1 cellular context compared by ENCODE assay signal in the genomic region with DNA sequence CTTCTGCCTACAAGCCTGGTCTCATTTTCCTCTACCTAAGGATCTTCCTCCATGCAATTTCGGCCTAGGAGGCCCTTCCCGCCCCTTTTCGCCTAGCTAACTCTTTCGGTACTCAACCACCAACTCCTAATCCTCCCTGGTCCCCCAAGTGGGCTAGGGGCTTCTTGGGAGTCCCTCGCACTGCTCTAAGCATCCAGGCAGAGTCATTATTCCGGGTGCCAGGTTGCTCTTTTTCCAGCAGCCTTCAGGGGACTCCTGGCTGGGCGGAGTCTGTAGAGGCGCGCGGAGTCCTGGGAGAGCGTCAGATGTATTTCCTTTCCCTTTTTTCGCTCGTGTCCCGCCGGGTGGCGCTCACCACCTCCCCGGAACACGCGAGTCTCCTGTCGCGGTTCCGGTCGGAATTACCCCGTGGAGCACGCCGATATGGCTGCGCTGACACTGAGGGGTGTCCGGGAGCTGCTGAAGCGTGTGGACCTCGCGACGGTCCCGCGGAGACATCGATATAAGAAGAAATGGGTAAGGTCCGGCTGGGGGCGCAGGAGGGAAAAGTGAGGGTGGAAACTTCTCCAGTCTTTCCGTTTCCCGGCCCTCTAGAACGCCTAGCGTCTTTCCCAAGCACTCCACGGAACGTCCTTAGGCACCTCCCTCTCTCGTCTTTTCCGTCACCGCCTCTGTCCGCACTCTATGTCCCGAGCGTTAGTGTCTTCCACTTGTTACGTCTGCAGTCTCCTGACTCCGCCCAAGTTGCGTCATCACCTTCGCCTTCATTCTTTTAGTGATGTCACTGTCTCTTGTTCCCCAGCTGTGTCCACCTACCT.
TF ChIP-seq lines count a peak whose summit lies in the region.

A gene (plus strand): TSS at position 404 of the 818 bp plus-strand sequence. CDS start 20 bp downstream, at position 424.

TF ChIP-seq in HepG2, 621 proteins besides CTCF, POLR2A, EP300 and RAD21 (continued from another document and continues in another):
- TF ChIP-seq, protein P1, sequence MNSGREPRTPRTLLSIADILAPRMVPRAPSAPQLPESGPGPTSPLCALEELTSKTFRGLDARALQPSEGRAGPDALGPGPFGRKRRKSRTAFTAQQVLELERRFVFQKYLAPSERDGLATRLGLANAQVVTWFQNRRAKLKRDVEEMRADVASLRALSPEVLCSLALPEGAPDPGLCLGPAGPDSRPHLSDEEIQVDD (CRISPR knock-in tag; IDR thresholded peaks at IDR 0.05; ENCODE audit: borderline replicate concordance) = peak; percentile 41; the same call in 1 of the 2 replicates
- TF ChIP-seq JARID2 (CRISPR knock-in tag; IDR thresholded peaks at IDR 0.05; ENCODE audit: insufficient replicate concordance) = no peak
- no peak for TF ChIP-seq ZKSCAN1 (IDR thresholded peaks at IDR 0.05; ENCODE audit: low read length)
- TF ChIP-seq CREB1 (IDR thresholded peaks at IDR 0.05) = peak; percentile 91
- TF ChIP-seq CREB1 (CRISPR knock-in tag; IDR thresholded peaks at IDR 0.05) = peak; percentile 76
- no peak for TF ChIP-seq IRX3 (CRISPR knock-in tag; IDR thresholded peaks at IDR 0.05; ENCODE audit: borderline replicate concordance, low read depth)
- TF ChIP-seq, protein P2, sequence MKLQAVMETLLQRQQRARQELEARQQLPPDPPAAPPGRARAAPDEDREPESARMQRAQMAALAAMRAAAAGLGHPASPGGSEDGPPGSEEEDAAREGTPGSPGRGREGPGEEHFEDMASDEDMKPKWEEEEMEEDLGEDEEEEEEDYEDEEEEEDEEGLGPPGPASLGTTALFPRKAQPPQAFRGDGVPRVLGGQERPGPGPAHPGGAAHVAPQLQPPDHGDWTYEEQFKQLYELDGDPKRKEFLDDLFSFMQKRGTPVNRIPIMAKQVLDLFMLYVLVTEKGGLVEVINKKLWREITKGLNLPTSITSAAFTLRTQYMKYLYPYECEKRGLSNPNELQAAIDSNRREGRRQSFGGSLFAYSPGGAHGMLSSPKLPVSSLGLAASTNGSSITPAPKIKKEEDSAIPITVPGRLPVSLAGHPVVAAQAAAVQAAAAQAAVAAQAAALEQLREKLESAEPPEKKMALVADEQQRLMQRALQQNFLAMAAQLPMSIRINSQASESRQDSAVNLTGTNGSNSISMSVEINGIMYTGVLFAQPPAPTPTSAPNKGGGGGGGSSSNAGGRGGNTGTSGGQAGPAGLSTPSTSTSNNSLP (IDR thresholded peaks at IDR 0.05; ENCODE audit: low read depth, low read length) = peak; percentile 42; the same call in 1 of the 2 replicates
- TF ChIP-seq, protein P3, sequence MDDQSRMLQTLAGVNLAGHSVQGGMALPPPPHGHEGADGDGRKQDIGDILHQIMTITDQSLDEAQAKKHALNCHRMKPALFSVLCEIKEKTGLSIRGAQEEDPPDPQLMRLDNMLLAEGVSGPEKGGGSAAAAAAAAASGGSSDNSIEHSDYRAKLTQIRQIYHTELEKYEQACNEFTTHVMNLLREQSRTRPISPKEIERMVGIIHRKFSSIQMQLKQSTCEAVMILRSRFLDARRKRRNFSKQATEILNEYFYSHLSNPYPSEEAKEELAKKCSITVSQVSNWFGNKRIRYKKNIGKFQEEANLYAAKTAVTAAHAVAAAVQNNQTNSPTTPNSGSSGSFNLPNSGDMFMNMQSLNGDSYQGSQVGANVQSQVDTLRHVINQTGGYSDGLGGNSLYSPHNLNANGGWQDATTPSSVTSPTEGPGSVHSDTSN (CRISPR knock-in tag; IDR thresholded peaks at IDR 0.05; ENCODE audit: borderline replicate concordance) = peak; percentile 77; the same call in 1 of the 2 replicates
- TF ChIP-seq SOX5 (CRISPR knock-in tag; IDR thresholded peaks at IDR 0.05; ENCODE audit: borderline replicate concordance) = peak; percentile 36; the same call in 1 of the 2 replicates
- TF ChIP-seq, protein P4, sequence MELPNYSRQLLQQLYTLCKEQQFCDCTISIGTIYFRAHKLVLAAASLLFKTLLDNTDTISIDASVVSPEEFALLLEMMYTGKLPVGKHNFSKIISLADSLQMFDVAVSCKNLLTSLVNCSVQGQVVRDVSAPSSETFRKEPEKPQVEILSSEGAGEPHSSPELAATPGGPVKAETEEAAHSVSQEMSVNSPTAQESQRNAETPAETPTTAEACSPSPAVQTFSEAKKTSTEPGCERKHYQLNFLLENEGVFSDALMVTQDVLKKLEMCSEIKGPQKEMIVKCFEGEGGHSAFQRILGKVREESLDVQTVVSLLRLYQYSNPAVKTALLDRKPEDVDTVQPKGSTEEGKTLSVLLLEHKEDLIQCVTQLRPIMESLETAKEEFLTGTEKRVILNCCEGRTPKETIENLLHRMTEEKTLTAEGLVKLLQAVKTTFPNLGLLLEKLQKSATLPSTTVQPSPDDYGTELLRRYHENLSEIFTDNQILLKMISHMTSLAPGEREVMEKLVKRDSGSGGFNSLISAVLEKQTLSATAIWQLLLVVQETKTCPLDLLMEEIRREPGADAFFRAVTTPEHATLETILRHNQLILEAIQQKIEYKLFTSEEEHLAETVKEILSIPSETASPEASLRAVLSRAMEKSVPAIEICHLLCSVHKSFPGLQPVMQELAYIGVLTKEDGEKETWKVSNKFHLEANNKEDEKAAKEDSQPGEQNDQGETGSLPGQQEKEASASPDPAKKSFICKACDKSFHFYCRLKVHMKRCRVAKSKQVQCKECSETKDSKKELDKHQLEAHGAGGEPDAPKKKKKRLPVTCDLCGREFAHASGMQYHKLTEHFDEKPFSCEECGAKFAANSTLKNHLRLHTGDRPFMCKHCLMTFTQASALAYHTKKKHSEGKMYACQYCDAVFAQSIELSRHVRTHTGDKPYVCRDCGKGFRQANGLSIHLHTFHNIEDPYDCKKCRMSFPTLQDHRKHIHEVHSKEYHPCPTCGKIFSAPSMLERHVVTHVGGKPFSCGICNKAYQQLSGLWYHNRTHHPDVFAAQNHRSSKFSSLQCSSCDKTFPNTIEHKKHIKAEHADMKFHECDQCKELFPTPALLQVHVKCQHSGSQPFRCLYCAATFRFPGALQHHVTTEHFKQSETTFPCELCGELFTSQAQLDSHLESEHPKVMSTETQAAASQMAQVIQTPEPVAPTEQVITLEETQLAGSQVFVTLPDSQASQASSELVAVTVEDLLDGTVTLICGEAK (IDR thresholded peaks at IDR 0.05) = no peak
- TF ChIP-seq, protein P4 (CRISPR knock-in tag; IDR thresholded peaks at IDR 0.05) = peak; percentile 68; the same call in 1 of the 2 replicates
- no peak for TF ChIP-seq ZNF572 (CRISPR knock-in tag; IDR thresholded peaks at IDR 0.05)
- peak; percentile 29; the same call in 1 of the 2 replicates for TF ChIP-seq ZNF333 (CRISPR knock-in tag; IDR thresholded peaks at IDR 0.05; ENCODE audit: borderline replicate concordance)
- TF ChIP-seq TARDBP (CRISPR knock-in tag; IDR thresholded peaks at IDR 0.05) = peak; percentile 79
- TF ChIP-seq KDM2A (CRISPR knock-in tag; IDR thresholded peaks at IDR 0.05; ENCODE audit: borderline replicate concordance, low read depth) = peak; percentile 95
- no peak for TF ChIP-seq SATB2 (CRISPR knock-in tag; IDR thresholded peaks at IDR 0.05)
- TF ChIP-seq FOSL2 (CRISPR knock-in tag; IDR thresholded peaks at IDR 0.05) = 0 out of 2 replicates have a peak, but pooled peaks have one; percentile 17
- no peak for TF ChIP-seq HDAC6 (IDR thresholded peaks at IDR 0.05; ENCODE audit: low read depth, low read length)
- no peak for TF ChIP-seq JUN (CRISPR knock-in tag; IDR thresholded peaks at IDR 0.05)
- TF ChIP-seq MED13 (CRISPR knock-in tag; IDR thresholded peaks at IDR 0.05) = peak; percentile 72; the same call in 1 of the 2 replicates
- TF ChIP-seq, protein P5, sequence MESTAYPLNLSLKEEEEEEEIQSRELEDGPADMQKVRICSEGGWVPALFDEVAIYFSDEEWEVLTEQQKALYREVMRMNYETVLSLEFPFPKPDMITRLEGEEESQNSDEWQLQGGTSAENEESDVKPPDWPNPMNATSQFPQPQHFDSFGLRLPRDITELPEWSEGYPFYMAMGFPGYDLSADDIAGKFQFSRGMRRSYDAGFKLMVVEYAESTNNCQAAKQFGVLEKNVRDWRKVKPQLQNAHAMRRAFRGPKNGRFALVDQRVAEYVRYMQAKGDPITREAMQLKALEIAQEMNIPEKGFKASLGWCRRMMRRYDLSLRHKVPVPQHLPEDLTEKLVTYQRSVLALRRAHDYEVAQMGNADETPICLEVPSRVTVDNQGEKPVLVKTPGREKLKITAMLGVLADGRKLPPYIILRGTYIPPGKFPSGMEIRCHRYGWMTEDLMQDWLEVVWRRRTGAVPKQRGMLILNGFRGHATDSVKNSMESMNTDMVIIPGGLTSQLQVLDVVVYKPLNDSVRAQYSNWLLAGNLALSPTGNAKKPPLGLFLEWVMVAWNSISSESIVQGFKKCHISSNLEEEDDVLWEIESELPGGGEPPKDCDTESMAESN (CRISPR knock-in tag; conservative IDR thresholded peaks at IDR 0.05) = peak; percentile 60
- peak; percentile 81 for TF ChIP-seq SP4 (CRISPR knock-in tag; IDR thresholded peaks at IDR 0.05)
- TF ChIP-seq, protein P6, sequence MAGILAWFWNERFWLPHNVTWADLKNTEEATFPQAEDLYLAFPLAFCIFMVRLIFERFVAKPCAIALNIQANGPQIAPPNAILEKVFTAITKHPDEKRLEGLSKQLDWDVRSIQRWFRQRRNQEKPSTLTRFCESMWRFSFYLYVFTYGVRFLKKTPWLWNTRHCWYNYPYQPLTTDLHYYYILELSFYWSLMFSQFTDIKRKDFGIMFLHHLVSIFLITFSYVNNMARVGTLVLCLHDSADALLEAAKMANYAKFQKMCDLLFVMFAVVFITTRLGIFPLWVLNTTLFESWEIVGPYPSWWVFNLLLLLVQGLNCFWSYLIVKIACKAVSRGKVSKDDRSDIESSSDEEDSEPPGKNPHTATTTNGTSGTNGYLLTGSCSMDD (CRISPR knock-in tag; IDR thresholded peaks at IDR 0.05) = no peak
- TF ChIP-seq CBX5 (CRISPR knock-in tag; IDR thresholded peaks at IDR 0.05; ENCODE audit: borderline replicate concordance) = peak; percentile 87; the same call in 1 of the 2 replicates
- no peak for TF ChIP-seq CCAR2 (optimal IDR thresholded peaks at IDR 0.05; ENCODE audit: low read depth, low read length)
- TF ChIP-seq HDAC2 (CRISPR knock-in tag; IDR thresholded peaks at IDR 0.05) = peak; percentile 78
- TF ChIP-seq SKI (IDR thresholded peaks at IDR 0.05; ENCODE audit: partially characterized antibody) = peak; percentile 8
- TF ChIP-seq, protein P7, sequence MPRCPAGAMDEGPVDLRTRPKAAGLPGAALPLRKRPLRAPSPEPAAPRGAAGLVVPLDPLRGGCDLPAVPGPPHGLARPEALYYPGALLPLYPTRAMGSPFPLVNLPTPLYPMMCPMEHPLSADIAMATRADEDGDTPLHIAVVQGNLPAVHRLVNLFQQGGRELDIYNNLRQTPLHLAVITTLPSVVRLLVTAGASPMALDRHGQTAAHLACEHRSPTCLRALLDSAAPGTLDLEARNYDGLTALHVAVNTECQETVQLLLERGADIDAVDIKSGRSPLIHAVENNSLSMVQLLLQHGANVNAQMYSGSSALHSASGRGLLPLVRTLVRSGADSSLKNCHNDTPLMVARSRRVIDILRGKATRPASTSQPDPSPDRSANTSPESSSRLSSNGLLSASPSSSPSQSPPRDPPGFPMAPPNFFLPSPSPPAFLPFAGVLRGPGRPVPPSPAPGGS (CRISPR knock-in tag; IDR thresholded peaks at IDR 0.05) = peak; percentile 22; the same call in 1 of the 2 replicates
- TF ChIP-seq FOXC1 (CRISPR knock-in tag; IDR thresholded peaks at IDR 0.05; ENCODE audit: borderline replicate concordance) = peak; percentile 81; the same call in 1 of the 2 replicates
- TF ChIP-seq TGIF2 (CRISPR knock-in tag; IDR thresholded peaks at IDR 0.05) = peak; percentile 84
- TF ChIP-seq, protein P8, sequence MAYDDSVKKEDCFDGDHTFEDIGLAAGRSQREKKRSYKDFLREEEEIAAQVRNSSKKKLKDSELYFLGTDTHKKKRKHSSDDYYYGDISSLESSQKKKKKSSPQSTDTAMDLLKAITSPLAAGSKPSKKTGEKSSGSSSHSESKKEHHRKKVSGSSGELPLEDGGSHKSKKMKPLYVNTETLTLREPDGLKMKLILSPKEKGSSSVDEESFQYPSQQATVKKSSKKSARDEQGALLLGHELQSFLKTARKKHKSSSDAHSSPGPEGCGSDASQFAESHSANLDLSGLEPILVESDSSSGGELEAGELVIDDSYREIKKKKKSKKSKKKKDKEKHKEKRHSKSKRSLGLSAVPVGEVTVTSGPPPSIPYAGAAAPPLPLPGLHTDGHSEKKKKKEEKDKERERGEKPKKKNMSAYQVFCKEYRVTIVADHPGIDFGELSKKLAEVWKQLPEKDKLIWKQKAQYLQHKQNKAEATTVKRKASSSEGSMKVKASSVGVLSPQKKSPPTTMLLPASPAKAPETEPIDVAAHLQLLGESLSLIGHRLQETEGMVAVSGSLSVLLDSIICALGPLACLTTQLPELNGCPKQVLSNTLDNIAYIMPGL (CRISPR knock-in tag; IDR thresholded peaks at IDR 0.05; ENCODE audit: borderline replicate concordance in 1 of 2, low read depth in 1 of 2) = peak; percentile 97 to 99
- peak; percentile 74; the same call in 1 of the 2 replicates for TF ChIP-seq ZNF724P (CRISPR knock-in tag; IDR thresholded peaks at IDR 0.05; ENCODE audit: borderline replicate concordance)
- TF ChIP-seq NR2F6 (IDR thresholded peaks at IDR 0.05) = no peak
- peak; percentile 9; the same call in 1 of the 2 replicates for TF ChIP-seq NR2F6 (CRISPR knock-in tag; IDR thresholded peaks at IDR 0.05)
- no peak for TF ChIP-seq RFX5 (IDR thresholded peaks at IDR 0.05; ENCODE audit: low read depth, low read length)
